In the genomic region with DNA sequence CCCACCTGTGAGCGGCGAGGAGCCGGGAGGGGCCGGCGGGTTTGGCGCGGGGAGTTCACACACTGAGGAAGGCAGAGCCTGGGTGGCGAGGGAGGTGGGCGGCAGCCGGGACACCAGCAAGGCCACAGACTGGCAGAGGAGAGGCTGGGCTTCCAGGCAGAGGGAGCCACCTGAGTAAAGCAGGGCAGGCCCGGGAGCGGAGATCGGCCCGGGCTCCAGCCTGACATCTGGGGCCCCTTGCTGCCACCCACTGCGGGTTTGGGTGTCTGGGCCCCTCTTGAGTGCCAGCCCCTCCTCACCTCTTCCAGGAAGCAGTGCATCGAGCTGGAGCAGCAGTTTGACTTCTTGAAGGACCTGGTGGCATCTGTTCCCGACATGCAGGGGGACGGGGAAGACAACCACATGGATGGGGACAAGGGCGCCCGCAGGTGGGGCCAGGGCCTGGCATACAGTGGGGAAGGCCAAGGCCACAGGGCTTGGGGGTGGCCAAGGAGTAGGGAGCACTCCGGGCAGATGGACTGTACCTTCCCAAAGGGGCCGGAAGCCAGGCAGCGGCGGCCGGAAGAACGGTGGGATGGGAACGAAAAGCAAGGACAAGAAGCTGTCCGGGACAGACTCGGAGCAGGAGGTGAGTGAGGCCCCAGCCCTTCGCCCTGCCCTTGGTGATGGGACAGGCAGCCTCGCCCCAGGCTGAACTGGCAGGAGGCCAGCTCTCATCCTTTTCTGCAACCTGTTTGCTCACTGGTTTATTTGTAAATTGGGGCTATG, we compare ENCODE assay signal across 1 cellular context.
TF ChIP-seq lines count a peak whose summit lies in the region.

No MANE protein-coding gene starts in this region.

TF ChIP-seq in GM23338, 12 proteins besides CTCF, POLR2A, EP300 and RAD21 (continued from another document):
- TF ChIP-seq, protein P1, sequence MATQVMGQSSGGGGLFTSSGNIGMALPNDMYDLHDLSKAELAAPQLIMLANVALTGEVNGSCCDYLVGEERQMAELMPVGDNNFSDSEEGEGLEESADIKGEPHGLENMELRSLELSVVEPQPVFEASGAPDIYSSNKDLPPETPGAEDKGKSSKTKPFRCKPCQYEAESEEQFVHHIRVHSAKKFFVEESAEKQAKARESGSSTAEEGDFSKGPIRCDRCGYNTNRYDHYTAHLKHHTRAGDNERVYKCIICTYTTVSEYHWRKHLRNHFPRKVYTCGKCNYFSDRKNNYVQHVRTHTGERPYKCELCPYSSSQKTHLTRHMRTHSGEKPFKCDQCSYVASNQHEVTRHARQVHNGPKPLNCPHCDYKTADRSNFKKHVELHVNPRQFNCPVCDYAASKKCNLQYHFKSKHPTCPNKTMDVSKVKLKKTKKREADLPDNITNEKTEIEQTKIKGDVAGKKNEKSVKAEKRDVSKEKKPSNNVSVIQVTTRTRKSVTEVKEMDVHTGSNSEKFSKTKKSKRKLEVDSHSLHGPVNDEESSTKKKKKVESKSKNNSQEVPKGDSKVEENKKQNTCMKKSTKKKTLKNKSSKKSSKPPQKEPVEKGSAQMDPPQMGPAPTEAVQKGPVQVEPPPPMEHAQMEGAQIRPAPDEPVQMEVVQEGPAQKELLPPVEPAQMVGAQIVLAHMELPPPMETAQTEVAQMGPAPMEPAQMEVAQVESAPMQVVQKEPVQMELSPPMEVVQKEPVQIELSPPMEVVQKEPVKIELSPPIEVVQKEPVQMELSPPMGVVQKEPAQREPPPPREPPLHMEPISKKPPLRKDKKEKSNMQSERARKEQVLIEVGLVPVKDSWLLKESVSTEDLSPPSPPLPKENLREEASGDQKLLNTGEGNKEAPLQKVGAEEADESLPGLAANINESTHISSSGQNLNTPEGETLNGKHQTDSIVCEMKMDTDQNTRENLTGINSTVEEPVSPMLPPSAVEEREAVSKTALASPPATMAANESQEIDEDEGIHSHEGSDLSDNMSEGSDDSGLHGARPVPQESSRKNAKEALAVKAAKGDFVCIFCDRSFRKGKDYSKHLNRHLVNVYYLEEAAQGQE (IDR thresholded peaks at IDR 0.05; ENCODE audit: unreplicated experiment), result no peak
- TF ChIP-seq CREB1 (CRISPR knock-in tag; IDR thresholded peaks at IDR 0.05; ENCODE audit: low read depth) (no peak), ZNF331 (CRISPR knock-in tag; IDR thresholded peaks at IDR 0.05; ENCODE audit: low read depth) (no peak), NANOG (IDR thresholded peaks at IDR 0.05; ENCODE audit: borderline replicate concordance) (no peak), EZH2 (IDR thresholded peaks at IDR 0.05; ENCODE audit: low read depth, unreplicated experiment) (no peak), JUNB (IDR thresholded peaks at IDR 0.05; ENCODE audit: unreplicated experiment) (no peak), EZH2phosphoT487 (IDR thresholded peaks at IDR 0.05; ENCODE audit: unreplicated experiment) (no peak), POLR2AphosphoS5 (IDR thresholded peaks at IDR 0.05; ENCODE audit: low read depth) (no peak), ZNF114 (CRISPR knock-in tag; IDR thresholded peaks at IDR 0.05) (no peak)
- TF ChIP-seq, protein P2, sequence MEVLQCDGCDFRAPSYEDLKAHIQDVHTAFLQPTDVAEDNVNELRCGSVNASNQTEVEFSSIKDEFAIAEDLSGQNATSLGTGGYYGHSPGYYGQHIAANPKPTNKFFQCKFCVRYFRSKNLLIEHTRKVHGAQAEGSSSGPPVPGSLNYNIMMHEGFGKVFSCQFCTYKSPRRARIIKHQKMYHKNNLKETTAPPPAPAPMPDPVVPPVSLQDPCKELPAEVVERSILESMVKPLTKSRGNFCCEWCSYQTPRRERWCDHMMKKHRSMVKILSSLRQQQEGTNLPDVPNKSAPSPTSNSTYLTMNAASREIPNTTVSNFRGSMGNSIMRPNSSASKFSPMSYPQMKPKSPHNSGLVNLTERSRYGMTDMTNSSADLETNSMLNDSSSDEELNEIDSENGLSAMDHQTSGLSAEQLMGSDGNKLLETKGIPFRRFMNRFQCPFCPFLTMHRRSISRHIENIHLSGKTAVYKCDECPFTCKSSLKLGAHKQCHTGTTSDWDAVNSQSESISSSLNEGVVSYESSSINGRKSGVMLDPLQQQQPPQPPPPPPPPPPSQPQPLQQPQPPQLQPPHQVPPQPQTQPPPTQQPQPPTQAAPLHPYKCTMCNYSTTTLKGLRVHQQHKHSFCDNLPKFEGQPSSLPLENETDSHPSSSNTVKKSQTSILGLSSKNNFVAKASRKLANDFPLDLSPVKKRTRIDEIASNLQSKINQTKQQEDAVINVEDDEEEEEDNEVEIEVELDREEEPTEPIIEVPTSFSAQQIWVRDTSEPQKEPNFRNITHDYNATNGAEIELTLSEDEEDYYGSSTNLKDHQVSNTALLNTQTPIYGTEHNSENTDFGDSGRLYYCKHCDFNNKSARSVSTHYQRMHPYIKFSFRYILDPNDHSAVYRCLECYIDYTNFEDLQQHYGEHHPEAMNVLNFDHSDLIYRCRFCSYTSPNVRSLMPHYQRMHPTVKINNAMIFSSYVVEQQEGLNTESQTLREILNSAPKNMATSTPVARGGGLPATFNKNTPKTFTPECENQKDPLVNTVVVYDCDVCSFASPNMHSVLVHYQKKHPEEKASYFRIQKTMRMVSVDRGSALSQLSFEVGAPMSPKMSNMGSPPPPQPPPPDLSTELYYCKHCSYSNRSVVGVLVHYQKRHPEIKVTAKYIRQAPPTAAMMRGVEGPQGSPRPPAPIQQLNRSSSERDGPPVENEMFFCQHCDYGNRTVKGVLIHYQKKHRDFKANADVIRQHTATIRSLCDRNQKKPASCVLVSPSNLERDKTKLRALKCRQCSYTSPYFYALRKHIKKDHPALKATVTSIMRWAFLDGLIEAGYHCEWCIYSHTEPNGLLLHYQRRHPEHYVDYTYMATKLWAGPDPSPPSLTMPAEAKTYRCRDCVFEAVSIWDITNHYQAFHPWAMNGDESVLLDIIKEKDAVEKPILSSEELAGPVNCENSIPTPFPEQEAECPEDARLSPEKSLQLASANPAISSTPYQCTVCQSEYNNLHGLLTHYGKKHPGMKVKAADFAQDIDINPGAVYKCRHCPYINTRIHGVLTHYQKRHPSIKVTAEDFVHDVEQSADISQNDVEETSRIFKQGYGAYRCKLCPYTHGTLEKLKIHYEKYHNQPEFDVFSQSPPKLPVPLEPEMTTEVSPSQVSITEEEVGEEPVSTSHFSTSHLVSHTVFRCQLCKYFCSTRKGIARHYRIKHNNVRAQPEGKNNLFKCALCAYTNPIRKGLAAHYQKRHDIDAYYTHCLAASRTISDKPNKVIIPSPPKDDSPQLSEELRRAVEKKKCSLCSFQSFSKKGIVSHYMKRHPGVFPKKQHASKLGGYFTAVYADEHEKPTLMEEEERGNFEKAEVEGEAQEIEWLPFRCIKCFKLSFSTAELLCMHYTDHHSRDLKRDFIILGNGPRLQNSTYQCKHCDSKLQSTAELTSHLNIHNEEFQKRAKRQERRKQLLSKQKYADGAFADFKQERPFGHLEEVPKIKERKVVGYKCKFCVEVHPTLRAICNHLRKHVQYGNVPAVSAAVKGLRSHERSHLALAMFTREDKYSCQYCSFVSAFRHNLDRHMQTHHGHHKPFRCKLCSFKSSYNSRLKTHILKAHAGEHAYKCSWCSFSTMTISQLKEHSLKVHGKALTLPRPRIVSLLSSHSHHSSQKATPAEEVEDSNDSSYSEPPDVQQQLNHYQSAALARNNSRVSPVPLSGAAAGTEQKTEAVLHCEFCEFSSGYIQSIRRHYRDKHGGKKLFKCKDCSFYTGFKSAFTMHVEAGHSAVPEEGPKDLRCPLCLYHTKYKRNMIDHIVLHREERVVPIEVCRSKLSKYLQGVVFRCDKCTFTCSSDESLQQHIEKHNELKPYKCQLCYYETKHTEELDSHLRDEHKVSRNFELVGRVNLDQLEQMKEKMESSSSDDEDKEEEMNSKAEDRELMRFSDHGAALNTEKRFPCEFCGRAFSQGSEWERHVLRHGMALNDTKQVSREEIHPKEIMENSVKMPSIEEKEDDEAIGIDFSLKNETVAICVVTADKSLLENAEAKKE (CRISPR knock-in tag; IDR thresholded peaks at IDR 0.05), result no peak
- TF ChIP-seq, protein P3, sequence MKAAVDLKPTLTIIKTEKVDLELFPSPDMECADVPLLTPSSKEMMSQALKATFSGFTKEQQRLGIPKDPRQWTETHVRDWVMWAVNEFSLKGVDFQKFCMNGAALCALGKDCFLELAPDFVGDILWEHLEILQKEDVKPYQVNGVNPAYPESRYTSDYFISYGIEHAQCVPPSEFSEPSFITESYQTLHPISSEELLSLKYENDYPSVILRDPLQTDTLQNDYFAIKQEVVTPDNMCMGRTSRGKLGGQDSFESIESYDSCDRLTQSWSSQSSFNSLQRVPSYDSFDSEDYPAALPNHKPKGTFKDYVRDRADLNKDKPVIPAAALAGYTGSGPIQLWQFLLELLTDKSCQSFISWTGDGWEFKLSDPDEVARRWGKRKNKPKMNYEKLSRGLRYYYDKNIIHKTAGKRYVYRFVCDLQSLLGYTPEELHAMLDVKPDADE (IDR thresholded peaks at IDR 0.05), result no peak
